Comparison of ENCODE assay signal across 27 cellular contexts in the genomic region with DNA sequence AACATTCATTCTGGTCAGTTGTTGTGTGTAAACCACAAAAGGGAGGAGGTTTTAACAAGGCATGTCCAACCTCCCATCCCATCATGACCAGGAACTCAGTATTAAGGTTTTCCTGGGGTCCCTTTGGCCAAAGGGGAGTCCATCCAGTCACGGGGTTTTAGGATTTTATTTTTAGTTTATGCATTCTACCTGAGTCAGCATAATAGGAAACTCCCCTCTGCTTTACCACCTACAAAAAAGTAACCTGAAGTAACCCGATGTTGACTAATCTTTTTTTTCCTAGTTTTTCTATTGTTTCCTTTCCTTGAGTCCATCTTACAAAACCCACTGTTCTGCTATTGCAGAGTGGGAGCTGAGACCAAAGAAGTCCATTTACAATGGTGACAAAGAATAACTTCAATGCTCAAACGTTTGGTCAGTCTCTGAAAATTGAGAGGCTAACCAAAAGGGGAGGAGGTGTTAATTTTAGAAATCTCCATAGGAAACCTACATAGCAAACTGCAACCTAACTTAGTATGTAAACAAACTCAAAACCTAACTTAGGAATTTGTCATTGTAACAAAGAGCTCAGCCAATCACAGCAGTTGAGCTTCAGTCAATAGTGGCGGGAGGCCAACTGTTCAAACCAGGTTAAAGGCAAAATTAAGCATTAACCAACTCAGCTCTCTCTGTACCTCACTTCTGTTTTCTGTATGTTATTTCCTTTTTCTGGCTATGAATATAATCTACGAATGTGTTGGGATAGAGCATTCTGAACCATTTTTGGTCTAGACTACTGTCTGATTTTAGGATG.
"Had no signal": no experiment of that assay in that cellular context is flagged by ENCODE, and none has a peak within 500 bp of the region (broad histone marks: within the 10 kb centered on the region; RNA-seq: fewer than 3 reads in every experiment).

No MANE protein-coding gene starts in this region.

- H2AFZ ChIP-seq: neural progenitor cell, parathyroid adenoma had no signal

- H3K9ac ChIP-seq: neural progenitor cell, parathyroid adenoma had no signal

- FAIRE-seq: endothelial cell of umbilical vein had no signal

- DNase-seq: dermis blood vessel endothelial cell; effector memory CD4-positive, alpha-beta T cell; foreskin melanocyte; glutamatergic neuron; heart right ventricle; hypothalamus; immature natural killer cell; islet precursor cell; kidney glomerular epithelial cell; left colon; left ventricle myocardium superior; naive thymus-derived CD4-positive, alpha-beta T cell; sigmoid colon; stimulated activated CD4-positive, alpha-beta T cell treated with anti-CD3 and anti-CD28 coated beads, Interleukin-4, amount 100 ng/mL, for 4 hours; stimulated activated naive CD8-positive, alpha-beta T cell treated with anti-CD3 and anti-CD28 coated beads, Interleukin-15, Interleukin-2, amounts not matched to agents 100 U/mL and 50 U/mL, for 24 hours; substantia nigra; testis; tibial artery had no signal

- H3K9me3 ChIP-seq: prostate gland, testis, tibial artery had no signal

- H3K27ac ChIP-seq: coronary artery, esophagus muscularis mucosa, heart right ventricle, neural progenitor cell, parathyroid adenoma, prostate gland, right atrium auricular region, sigmoid colon, testis, tibial artery had no signal

- H3K36me3 ChIP-seq: esophagus muscularis mucosa, heart right ventricle, neural progenitor cell, prostate gland, right atrium auricular region, sigmoid colon, tibial artery had no signal

- H3K4me2 ChIP-seq: neural progenitor cell had no signal

- H3K27me3 ChIP-seq: esophagus muscularis mucosa, heart right ventricle, neural progenitor cell, right atrium auricular region, sigmoid colon, testis, tibial artery had no signal

- H3K79me2 ChIP-seq: parathyroid adenoma had no signal

- H3K4me3 ChIP-seq: coronary artery, esophagus muscularis mucosa, heart right ventricle, lung, neural progenitor cell, prostate gland, right atrium auricular region, sigmoid colon, testis, tibial artery had no signal

- ATAC-seq: heart right ventricle; left colon; left ventricle myocardium superior; naive thymus-derived CD4-positive, alpha-beta T cell; stimulated activated memory B cell treated with anti-CD40 and anti-IgM and Interleukin-4, amounts not matched to agents 10 μg/mL and 1 μg/mL and 100 μg/mL, for 72 hours; stimulated activated naive CD8-positive, alpha-beta T cell treated with anti-CD3 and anti-CD28 coated beads, Interleukin-15, Interleukin-2, amounts not matched to agents 100 U/mL and 50 U/mL, for 24 hours had no signal

- H3K4me1 ChIP-seq: esophagus muscularis mucosa, heart right ventricle, neural progenitor cell, parathyroid adenoma, prostate gland, right atrium auricular region, sigmoid colon, testis, tibial artery had no signal
